In genomic region chr4:73257995-73258667, GRCh38 we compare ENCODE assay signal across 8 cellular contexts. TPM values are rescaled to one million over a fixed set of nuclear protein-coding genes. Genes with fewer than 3 reads are reported as not detected.
A peak's percentile ranks its signal among the peaks of the same experiment; 100 is the strongest.
DNase-seq lines count a peak whose midpoint lies in the region; ATAC-seq and TF ChIP-seq lines count a peak whose summit lies in the region.

No MANE protein-coding gene starts in this region.

- H3K27ac ChIP-seq in Peyer's patch, result peak overlapping the region; percentile 89 to 99 (median 96)

- ATAC-seq in GM18861 (IDR thresholded peaks at IDR 0.05; ENCODE audit: unreplicated experiment) (peak; percentile 15), HG03039 (IDR thresholded peaks at IDR 0.05; ENCODE audit: unreplicated experiment) (peak; percentile 23), left lobe of liver (peak; percentile 73)
- peak; percentile 26 for ATAC-seq in central memory CD8-positive, alpha-beta T cell (replicated peaks; ENCODE audit: extremely low read depth, poor library complexity, severe bottlenecking)

- H3K4me3 Mint-ChIP-seq in Caco-2 (ENCODE audit: unreplicated experiment), result peak overlapping the region; percentile 85
- H3K4me3 Mint-ChIP-seq in central memory CD8-positive, alpha-beta T cell, result peak overlapping the region; percentile 99

- H3K36me3 ChIP-seq in Caco-2 (ENCODE audit: control insufficient read depth, insufficient read depth, low read length) (no peaks in the 10 kb centered on the region; the same call in 1 of the 2 replicates), Peyer's patch (no peaks in the 10 kb centered on the region)

- H3K27me3 Mint-ChIP-seq in Caco-2 (ENCODE audit: insufficient read depth, unreplicated experiment), result no peaks in the 10 kb centered on the region
- H3K27me3 Mint-ChIP-seq in central memory CD8-positive, alpha-beta T cell, result no peaks in the 10 kb centered on the region

- H3K9me3 Mint-ChIP-seq in Caco-2 (ENCODE audit: unreplicated experiment), result no peaks in the 10 kb centered on the region
- no peaks in the 10 kb centered on the region for H3K9me3 Mint-ChIP-seq in central memory CD8-positive, alpha-beta T cell

- intact Hi-C loops in Caco-2 (cut with micrococcal nuclease; ENCODE audit: unreplicated experiment), result loop anchor here (1.0 to 2.0 kb wide), 2 partner anchors 35 to 130 kb away; no protein-coding TSS in a partner anchor

- DNase-seq in Caco-2, result peak; percentile 44 to 55
- peak in 1 of 3 donors; percentile 29 for DNase-seq in Peyer's patch
- DNase-seq in central memory CD8-positive, alpha-beta T cell (ENCODE audit: low spot score in 2 of 2), result peak in 1 of 2 donors; percentile 64
- DNase-seq in left lobe of liver (ENCODE audit: low spot score), result peak; percentile 50
- peak; percentile 21 for DNase-seq in stimulated activated naive CD4-positive, alpha-beta T cell treated with Interleukin-2 at 50 U/mL for 16 hours (lab: John Stamatoyannopoulos, UW)
- DNase-seq in kidney glomerular epithelial cell (lab: John Stamatoyannopoulos, UW), result no peak

- H3K27me3 ChIP-seq in Caco-2 (replicated peaks; ENCODE audit: control insufficient read depth, insufficient read depth, low read length) (no peaks in the 10 kb centered on the region), Peyer's patch (no peaks in the 10 kb centered on the region)

- BruUV-seq in Caco-2 (replicated peaks; lab: Mats Ljungman, UMichigan), result no TSS peak

- POLR2A ChIA-PET in Caco-2 (lab: Charles Lee), result interaction anchor here (0.5 to 2.9 kb wide), 10 partner anchors 17 to 805 kb away, joined by 3 to 15 read pairs (median 4); no protein-coding TSS in a partner anchor

- H3K4me3 ChIP-seq in Caco-2 (ENCODE audit: low read depth, low read length), result peak overlapping the region; percentile 97
- peak overlapping the region; percentile 58 to 93 (median 76) for H3K4me3 ChIP-seq in Peyer's patch

- TF ChIP-seq CTCF in Caco-2 (IDR thresholded peaks at IDR 0.05; ENCODE audit: insufficient read depth in 1 of 2, low read depth in 1 of 2, low read length in 1 of 2, severe bottlenecking in 1 of 2, unreplicated experiment in 1 of 2) (peak in 1 of 2 experiments; percentile 34), Peyer's patch (IDR thresholded peaks at IDR 0.05) (peak in 4 of 6 experiments; percentile 1 to 22 (median 16))

- H3K36me3 Mint-ChIP-seq in Caco-2 (ENCODE audit: insufficient read depth, unreplicated experiment), result peaks cover 38% of the 10 kb centered on the region
- H3K36me3 Mint-ChIP-seq in central memory CD8-positive, alpha-beta T cell (ENCODE audit: insufficient read depth), result peaks cover 27% of the 10 kb centered on the region

- H3K9me3 ChIP-seq in Caco-2, result no peaks in the 10 kb centered on the region
- H3K9me3 ChIP-seq in Peyer's patch, result no peaks in the 10 kb centered on the region

- CTCF ChIA-PET in Caco-2 (lab: Charles Lee), result interaction anchor here (0.6 to 1.4 kb wide), 6 partner anchors 16 to 453 kb away, joined by 3 to 6 read pairs (median 4); no protein-coding TSS in a partner anchor

- H3K4me1 ChIP-seq in Caco-2, result peaks cover 14% of the 10 kb centered on the region; the same call in 1 of the 2 replicates
- H3K4me1 ChIP-seq in Peyer's patch, result peaks cover 0 to 52% (median 0%) of the 10 kb centered on the region in 4 donors

- TF ChIP-seq POLR2A in Peyer's patch (IDR thresholded peaks at IDR 0.05), result no peak

- peaks cover 14% of the 10 kb centered on the region for H3K4me1 Mint-ChIP-seq in Caco-2 (ENCODE audit: low read depth, unreplicated experiment)
- H3K4me1 Mint-ChIP-seq in central memory CD8-positive, alpha-beta T cell, result peaks cover 62% of the 10 kb centered on the region

- peak overlapping the region; percentile 100 for H3K27ac Mint-ChIP-seq in Caco-2 (ENCODE audit: unreplicated experiment)
- H3K27ac Mint-ChIP-seq in central memory CD8-positive, alpha-beta T cell (ENCODE audit: low read depth), result peak overlapping the region; percentile 100

RNA-seq across cellular contexts. Expression of gene ANKRD17, which starts 0.5 kb away (rescaled TPM):
- total RNA-seq in Caco-2 (2022) (66.8 and 73.0 TPM in 2 replicates), Peyer's patch (10 to 100 TPM; 61.7 to 92.0 (median 81.0) TPM), left lobe of liver (23.9 TPM)

Comparison
In these comparisons a context has a peak if more than half of its experiments do, and no peak if none do; other contexts are left out.
1. ATAC-seq: peak in every context shown above with its lines; median percentile 73 in left lobe of liver; 26 in central memory CD8-positive, alpha-beta T cell; 23 in HG03039; 15 in GM18861.